Comparison of ENCODE assay signal across 12 cellular contexts in the genomic region with DNA sequence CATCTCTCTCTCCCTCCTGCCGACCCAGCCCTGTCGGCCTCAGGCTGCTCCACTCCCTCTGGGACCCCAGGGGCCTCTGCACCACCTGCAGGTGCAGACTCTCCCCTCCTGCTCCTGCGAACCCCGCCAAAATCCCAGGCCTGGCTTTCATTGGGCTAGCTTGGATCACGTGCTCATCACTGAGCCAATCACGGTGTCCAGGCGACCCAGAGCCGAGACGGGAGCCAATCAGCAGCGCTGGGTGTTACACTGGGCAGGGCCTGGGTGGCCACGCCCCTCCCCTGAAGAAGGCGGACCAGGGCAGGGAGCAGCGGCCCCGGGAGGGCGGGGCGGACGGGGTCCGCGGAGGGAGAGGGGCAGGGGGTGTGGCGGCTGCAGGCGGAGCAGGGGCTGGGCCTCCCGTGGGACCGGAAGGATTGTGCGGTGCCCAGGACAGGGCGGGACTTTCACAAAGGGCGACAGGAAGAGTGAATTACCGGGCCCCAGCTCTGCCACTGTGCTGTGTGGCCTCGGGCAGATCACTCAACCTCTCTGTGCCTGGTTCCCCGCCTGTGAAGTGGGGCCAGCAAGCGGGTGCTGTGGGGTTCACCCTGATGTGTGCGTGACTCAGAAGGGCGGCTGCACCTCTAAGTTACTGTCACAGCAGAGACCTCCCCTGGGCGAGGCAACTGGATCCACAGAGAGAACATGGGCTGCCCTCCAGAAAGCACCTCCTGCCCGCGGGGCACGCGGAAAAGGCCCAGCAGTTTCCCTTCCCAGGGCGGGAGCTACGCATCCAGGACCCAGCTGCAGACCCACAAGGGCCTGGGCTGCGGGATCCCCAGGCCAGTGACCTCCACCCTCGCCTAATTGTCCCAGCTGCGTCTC.
DNase-seq lines count a peak whose midpoint lies in the region; ATAC-seq and TF ChIP-seq lines count a peak whose summit lies in the region.
"Had no signal": no experiment of that assay in that cellular context is flagged by ENCODE, and none has a peak within 500 bp of the region (broad histone marks: within the 10 kb centered on the region; RNA-seq: fewer than 3 reads in every experiment).

No MANE protein-coding gene starts in this region.

- H3K4me3 Mint-ChIP-seq in activated B cell treated with CpG ODN at 0.5 μM for 24 hours (no peak overlapping the region), endothelial cell (ENCODE audit: unreplicated experiment) (no peak overlapping the region)
- H3K4me3 Mint-ChIP-seq in natural killer cell treated with Interleukin-12 subunit alpha and Interleukin-12 subunit beta and Interleukin-15 and Interleukin-18, amount 100 ng/mL, for 72 hours, result no peak overlapping the region

- no peak overlapping the region for H2AFZ ChIP-seq in Karpas-422 (ENCODE audit: low read length)

- no peaks in the 10 kb centered on the region for H3K79me2 ChIP-seq in Karpas-422 (ENCODE audit: low read length)

- H3K27ac ChIP-seq in Karpas-422 (ENCODE audit: low read length), result no peak overlapping the region
- H3K27ac ChIP-seq: uterus had no signal

- H3K9me3 Mint-ChIP-seq in activated B cell treated with CpG ODN at 0.5 μM for 24 hours (no peaks in the 10 kb centered on the region), endothelial cell (ENCODE audit: unreplicated experiment) (no peaks in the 10 kb centered on the region)
- H3K9me3 Mint-ChIP-seq in natural killer cell treated with Interleukin-12 subunit alpha and Interleukin-12 subunit beta and Interleukin-15 and Interleukin-18, amount 100 ng/mL, for 72 hours, result no peaks in the 10 kb centered on the region

- H3K4me1 Mint-ChIP-seq in activated B cell treated with CpG ODN at 0.5 μM for 24 hours, result peaks cover 19% of the 10 kb centered on the region
- H3K4me1 Mint-ChIP-seq in natural killer cell treated with Interleukin-12 subunit alpha and Interleukin-12 subunit beta and Interleukin-15 and Interleukin-18, amount 100 ng/mL, for 72 hours (ENCODE audit: low read depth in 2 of 2), result peaks cover 0 to 7% of the 10 kb centered on the region in 2 donors
- H3K4me1 Mint-ChIP-seq in endothelial cell (ENCODE audit: unreplicated experiment), result no peaks in the 10 kb centered on the region

- intact Hi-C loops in activated B cell treated with CpG ODN at 0.5 μM for 24 hours (cut with micrococcal nuclease), result no loop called here

- POLR2A ChIA-PET in activated B cell treated with CpG ODN at 0.5 μM for 24 hours (lab: Charles Lee), result no interaction called here

- H3K27ac Mint-ChIP-seq in activated B cell treated with CpG ODN at 0.5 μM for 24 hours (no peak overlapping the region), endothelial cell (ENCODE audit: unreplicated experiment) (no peak overlapping the region)
- no peak overlapping the region for H3K27ac Mint-ChIP-seq in natural killer cell treated with Interleukin-12 subunit alpha and Interleukin-12 subunit beta and Interleukin-15 and Interleukin-18, amount 100 ng/mL, for 72 hours

- no peaks in the 10 kb centered on the region for H4K20me1 ChIP-seq in Karpas-422 (ENCODE audit: insufficient read depth, low read depth, low read length)

- CTCF ChIA-PET in activated B cell treated with CpG ODN at 0.5 μM for 24 hours (lab: Charles Lee), result no interaction called here

- no peak overlapping the region for H3K4me2 ChIP-seq in Karpas-422 (ENCODE audit: low read depth, low read length, poor library complexity, severe bottlenecking)

- H3K27me3 Mint-ChIP-seq in activated B cell treated with CpG ODN at 0.5 μM for 24 hours (no peaks in the 10 kb centered on the region), endothelial cell (ENCODE audit: unreplicated experiment) (peaks cover 27% of the 10 kb centered on the region)
- H3K27me3 Mint-ChIP-seq in natural killer cell treated with Interleukin-12 subunit alpha and Interleukin-12 subunit beta and Interleukin-15 and Interleukin-18, amount 100 ng/mL, for 72 hours, result peaks cover 4 to 12% of the 10 kb centered on the region in 2 donors

- no peaks in the 10 kb centered on the region for H3K36me3 Mint-ChIP-seq in activated B cell treated with CpG ODN at 0.5 μM for 24 hours (ENCODE audit: low read depth)
- H3K36me3 Mint-ChIP-seq in natural killer cell treated with Interleukin-12 subunit alpha and Interleukin-12 subunit beta and Interleukin-15 and Interleukin-18, amount 100 ng/mL, for 72 hours, result no peaks in the 10 kb centered on the region
- peaks cover 11% of the 10 kb centered on the region for H3K36me3 Mint-ChIP-seq in endothelial cell (ENCODE audit: low read depth, unreplicated experiment)

- H3K27me3 ChIP-seq in Karpas-422 (ENCODE audit: low read length), result no peaks in the 10 kb centered on the region
- H3K27me3 ChIP-seq: uterus had no signal

- TF ChIP-seq CTCF in activated B cell treated with CpG ODN at 0.5 μM for 24 hours (IDR thresholded peaks at IDR 0.05) (no peak), endothelial cell (IDR thresholded peaks at IDR 0.05; ENCODE audit: unreplicated experiment) (no peak)

- no peaks in the 10 kb centered on the region for H3K4me1 ChIP-seq in Karpas-422 (ENCODE audit: low read length)
- H3K4me1 ChIP-seq: uterus had no signal

- no peak overlapping the region for H3K4me3 ChIP-seq in Karpas-422 (ENCODE audit: low read length)
- H3K4me3 ChIP-seq: uterus had no signal

- DNase-seq in DMS53 (lab: John Stamatoyannopoulos, UW), result peak; percentile 27
- no peak for DNase-seq in DMS53 treated with DMSO at 0.1 percent for 48 hours (lab: John Stamatoyannopoulos, UW; ENCODE audit: unreplicated experiment)
- DNase-seq in Karpas-422, result peak; percentile 53
- no peak for DNase-seq in activated B cell treated with CpG ODN at 0.5 μM for 24 hours
- no peak for DNase-seq in natural killer cell treated with Interleukin-12 subunit alpha and Interleukin-12 subunit beta and Interleukin-15 and Interleukin-18, amount 100 ng/mL, for 72 hours (ENCODE audit: low spot score)
- DNase-seq in midbrain (lab: John Stamatoyannopoulos, UW), result no peak
- no peak for DNase-seq in endothelial cell (ENCODE audit: low spot score)
- DNase-seq: 8988T, T1000, uterus had no signal

- no peak overlapping the region for H3K9ac ChIP-seq in Karpas-422 (ENCODE audit: low read length)

- ATAC-seq in activated B cell treated with CpG ODN at 0.5 μM for 24 hours (ENCODE audit: low read depth) (peak; percentile 54), GM18868 (IDR thresholded peaks at IDR 0.05; ENCODE audit: unreplicated experiment) (no peak)
- ATAC-seq in natural killer cell treated with Interleukin-12 subunit alpha and Interleukin-12 subunit beta and Interleukin-15 and Interleukin-18, amount 100 ng/mL, for 72 hours, result peak; percentile 41 to 78
- ATAC-seq: left lobe of liver had no signal

- H3K9me2 ChIP-seq in Karpas-422 (replicated peaks; ENCODE audit: insufficient read depth, low read length), result no peaks in the 10 kb centered on the region

- no peaks in the 10 kb centered on the region for H3K9me3 ChIP-seq in Karpas-422 (ENCODE audit: low read length)
- H3K9me3 ChIP-seq: uterus had no signal

- no peaks in the 10 kb centered on the region for H3K36me3 ChIP-seq in Karpas-422 (ENCODE audit: insufficient read depth, low read length)
- H3K36me3 ChIP-seq: uterus had no signal

Comparison
In these comparisons a context has a peak if more than half of its experiments do, and no peak if none do; other contexts are left out.
1. DNase-seq: peak in DMS53 (single experiment) and Karpas-422 (single experiment); none in DMS53 treated with DMSO at 0.1 percent for 48 hours (single experiment), activated B cell treated with CpG ODN at 0.5 μM for 24 hours (single experiment), natural killer cell treated with Interleukin-12 subunit alpha and Interleukin-12 subunit beta and Interleukin-15 and Interleukin-18, amount 100 ng/mL, for 72 hours (single experiment), midbrain (single experiment) and endothelial cell (single experiment).